14 cellular contexts compared by ENCODE assay signal in the genomic region with DNA sequence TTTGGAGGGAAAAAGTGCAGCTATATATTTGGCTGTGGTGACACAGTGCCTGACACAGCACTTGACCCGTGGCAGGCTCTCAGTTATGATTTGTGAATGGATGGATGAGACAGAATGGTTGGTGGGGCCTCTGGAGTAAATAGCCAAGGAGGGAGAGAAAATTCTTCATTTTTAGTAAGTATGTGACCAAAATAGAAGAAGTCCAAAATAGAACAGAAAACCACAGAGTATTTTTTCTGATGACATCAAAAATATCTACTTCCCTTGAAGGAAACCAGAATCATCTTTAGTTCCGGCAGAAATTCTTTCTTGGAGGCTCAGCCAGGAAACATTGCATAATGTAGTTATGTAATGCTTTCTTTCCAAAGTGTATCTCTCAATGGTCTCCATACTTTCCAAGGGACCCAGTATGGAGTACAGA.
DNase-seq lines count a peak whose midpoint lies in the region; ATAC-seq, FAIRE-seq and TF ChIP-seq lines count a peak whose summit lies in the region.
"Had no signal": no experiment of that assay in that cellular context is flagged by ENCODE, and none has a peak within 500 bp of the region (broad histone marks: within the 10 kb centered on the region; RNA-seq: fewer than 3 reads in every experiment).

No MANE protein-coding gene starts in this region.

- CTCF ChIA-PET in T-cell (lab: Charles Lee), result no interaction called here

- H3K4me3 ChIP-seq in kidney (ENCODE audit: low read length in 2 of 2) (peak overlapping the region; percentile 4 to 42), transverse colon (no peak overlapping the region)
- H3K4me3 ChIP-seq: cardiac muscle cell had no signal

- no peak for DNase-seq in activated naive CD8-positive, alpha-beta T cell treated with anti-CD3 and anti-CD28 coated beads for 36 hours
- DNase-seq in T-cell (no peak), kidney (no peak), transverse colon (no peak), NCI-H1436 treated with DMSO at 0.1 percent for 48 hours (lab: John Stamatoyannopoulos, UW) (no peak), HT-29 (ENCODE audit: low spot score) (no peak)
- DNase-seq in activated CD4-positive, alpha-beta T cell treated with anti-CD3 and anti-CD28 coated beads for 1 hour, result no peak
- DNase-seq: activated T-cell treated with anti-CD3 and anti-CD28 coated beads for 4 hours, erythroblast, NCI-H2107 had no signal

- no peaks in the 10 kb centered on the region for H3K27me3 ChIP-seq in transverse colon
- H3K27me3 ChIP-seq: cardiac muscle cell had no signal

- H3K9ac ChIP-seq in kidney (ENCODE audit: low read length in 2 of 2), result no peak overlapping the region

- peak overlapping the region; percentile 36 for H3K4me3 Mint-ChIP-seq in activated naive CD8-positive, alpha-beta T cell
- H3K4me3 Mint-ChIP-seq in activated naive CD8-positive, alpha-beta T cell treated with anti-CD3 and anti-CD28 coated beads for 36 hours, result no peak overlapping the region
- H3K4me3 Mint-ChIP-seq in T-cell, result peak overlapping the region; percentile 0 to 53 (median 17)

- TF ChIP-seq CTCF in kidney (IDR thresholded peaks at IDR 0.05; ENCODE audit: borderline replicate concordance, extremely low read depth, insufficient read depth), result no peak
- TF ChIP-seq CTCF in transverse colon (IDR thresholded peaks at IDR 0.05), result no peak

- no peak for FAIRE-seq in kidney (lab: Jason Lieb, UNC)
- FAIRE-seq: HTR-8/SVneo had no signal

- H3K9me3 Mint-ChIP-seq in activated naive CD8-positive, alpha-beta T cell (ENCODE audit: low read depth), result no peaks in the 10 kb centered on the region
- no peaks in the 10 kb centered on the region for H3K9me3 Mint-ChIP-seq in activated naive CD8-positive, alpha-beta T cell treated with anti-CD3 and anti-CD28 coated beads for 36 hours
- no peaks in the 10 kb centered on the region for H3K9me3 Mint-ChIP-seq in T-cell

- in situ Hi-C loops in transverse colon (cut with MboI; ENCODE audit: low pct_ligation_motif_present in 1 of 4, low pct_unique_long_range_greater_than_20kb in 1 of 4, low sequenced_read_pairs in 3 of 4), result no loop called here

- 37 to 53% methylated on average over 2 of the region's 2 CpGs for WGBS in transverse colon (ENCODE audit: low coverage in 1 of 2), 2 donors

- TF ChIP-seq EP300 in transverse colon (IDR thresholded peaks at IDR 0.05; ENCODE audit: low read depth), result no peak

- H3K27ac ChIP-seq in kidney (ENCODE audit: low read depth in 2 of 2, low read length in 2 of 2) (peak overlapping the region; percentile 7 to 74), transverse colon (peak overlapping the region in 3 of 4 donors; percentile 14 to 66 (median 65))
- H3K27ac ChIP-seq: cardiac muscle cell had no signal

- no peaks in the 10 kb centered on the region for H3K36me3 Mint-ChIP-seq in activated naive CD8-positive, alpha-beta T cell
- no peaks in the 10 kb centered on the region for H3K36me3 Mint-ChIP-seq in activated naive CD8-positive, alpha-beta T cell treated with anti-CD3 and anti-CD28 coated beads for 36 hours
- H3K36me3 Mint-ChIP-seq in T-cell, result no peaks in the 10 kb centered on the region

- H3K4me1 ChIP-seq in kidney (ENCODE audit: control insufficient read depth in 1 of 2, insufficient read depth in 1 of 2, low read depth in 1 of 2, low read length in 2 of 2), result peaks cover 0 to 6% of the 10 kb centered on the region in 2 donors
- H3K4me1 ChIP-seq in transverse colon, result peaks cover 0 to 7% (median 5%) of the 10 kb centered on the region in 4 donors

- H3K27ac Mint-ChIP-seq in activated naive CD8-positive, alpha-beta T cell, result no peak overlapping the region
- no peak overlapping the region for H3K27ac Mint-ChIP-seq in activated naive CD8-positive, alpha-beta T cell treated with anti-CD3 and anti-CD28 coated beads for 36 hours
- H3K27ac Mint-ChIP-seq in T-cell, result peak overlapping the region; percentile 0 to 24

- no peaks in the 10 kb centered on the region for H3K36me3 ChIP-seq in kidney (ENCODE audit: control insufficient read depth in 1 of 2, insufficient read depth in 2 of 2, low read length in 2 of 2)
- H3K36me3 ChIP-seq in transverse colon, result no peaks in the 10 kb centered on the region
- H3K36me3 ChIP-seq: cardiac muscle cell had no signal

- POLR2A ChIA-PET in T-cell (lab: Charles Lee), result no interaction called here

- H3K9me3 ChIP-seq in kidney (ENCODE audit: control insufficient read depth in 1 of 2, low read length in 2 of 2) (no peaks in the 10 kb centered on the region), transverse colon (no peaks in the 10 kb centered on the region)

- peaks cover 12% of the 10 kb centered on the region for H3K4me1 Mint-ChIP-seq in activated naive CD8-positive, alpha-beta T cell (ENCODE audit: low read depth)
- peaks cover 6% of the 10 kb centered on the region for H3K4me1 Mint-ChIP-seq in activated naive CD8-positive, alpha-beta T cell treated with anti-CD3 and anti-CD28 coated beads for 36 hours
- H3K4me1 Mint-ChIP-seq in T-cell, result peaks cover 12 to 21% (median 13%) of the 10 kb centered on the region in 3 donors

- no peak for TF ChIP-seq POLR2A in transverse colon (IDR thresholded peaks at IDR 0.05)

- H3K27me3 Mint-ChIP-seq in activated naive CD8-positive, alpha-beta T cell, result peaks cover 21% of the 10 kb centered on the region
- peaks cover 26% of the 10 kb centered on the region for H3K27me3 Mint-ChIP-seq in activated naive CD8-positive, alpha-beta T cell treated with anti-CD3 and anti-CD28 coated beads for 36 hours
- H3K27me3 Mint-ChIP-seq in T-cell, result peaks cover 17 to 30% of the 10 kb centered on the region in 2 donors

- no peak for ATAC-seq in T-cell (replicated peaks in 1 of 4)
- ATAC-seq: Panc1 had no signal

- intact Hi-C loops in kidney (cut with DNase I) (no loop called here), transverse colon (cut with DNase I; ENCODE audit: low total_unique reads) (no loop called here)

Comparison
In these comparisons a context has a peak if more than half of its experiments do, and no peak if none do; other contexts are left out.
1. H3K27ac Mint-ChIP-seq: peak in T-cell (2 of 2); none in activated naive CD8-positive, alpha-beta T cell (single experiment) and activated naive CD8-positive, alpha-beta T cell treated with anti-CD3 and anti-CD28 coated beads for 36 hours (single experiment).
2. H3K4me3 ChIP-seq: peak in kidney (2 of 2); none in transverse colon (0 of 4).